ENCODE assay signal across 1 cellular context in the genomic region with DNA sequence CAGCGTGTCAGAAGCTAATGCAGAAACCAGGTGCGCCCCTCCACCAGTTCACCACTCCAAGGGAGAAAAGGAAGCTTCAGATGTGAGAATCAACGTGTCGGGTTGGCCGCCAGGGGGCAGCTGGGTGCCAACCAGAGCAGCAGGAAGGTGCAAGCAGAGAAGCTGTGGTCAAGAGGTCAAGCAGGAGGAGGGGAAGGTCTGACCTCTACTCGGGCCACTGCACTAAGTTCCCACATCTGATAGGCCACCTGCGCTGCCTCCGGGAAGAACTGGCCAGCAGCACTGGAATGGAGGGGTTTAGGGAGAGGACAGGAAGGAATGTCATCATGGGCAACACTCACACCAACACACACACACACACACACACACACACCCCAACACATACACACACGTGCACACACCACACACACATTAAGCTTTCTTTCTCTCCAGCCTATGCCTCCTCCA.
TF ChIP-seq lines count a peak whose summit lies in the region.

No MANE protein-coding gene starts in this region.

TF ChIP-seq in K562, 482 proteins besides CTCF, POLR2A, EP300 and RAD21 (continued from another document and continues in another):
- TF ChIP-seq NONO (IDR thresholded peaks at IDR 0.05; ENCODE audit: low read depth in 2 of 2, low read length in 1 of 2): peak in 1 of 2 experiments; percentile 45; a peak in 1 of 4 replicates
- no peak for TF ChIP-seq TCF7L2 (IDR thresholded peaks at IDR 0.05; ENCODE audit: low read depth, low read length)
- no peak; the same call in 1 of the 2 replicates for TF ChIP-seq STAT5A (IDR thresholded peaks at IDR 0.05; ENCODE audit: borderline replicate concordance, low read length)
- peak; percentile 48; the same call in 1 of the 2 replicates for TF ChIP-seq SMARCA5 (IDR thresholded peaks at IDR 0.05)
- TF ChIP-seq SMC3 (conservative IDR thresholded peaks at IDR 0.05; ENCODE audit: insufficient read depth, low read depth, low read length): peak; percentile 100
- TF ChIP-seq HDAC6 (IDR thresholded peaks at IDR 0.05; ENCODE audit: low read depth, low read length): no peak
- TF ChIP-seq CBX1 (IDR thresholded peaks at IDR 0.05; ENCODE audit: low read depth): 0 out of 2 replicates have a peak, but pooled peaks have one; percentile 59
- TF ChIP-seq, protein P1, sequence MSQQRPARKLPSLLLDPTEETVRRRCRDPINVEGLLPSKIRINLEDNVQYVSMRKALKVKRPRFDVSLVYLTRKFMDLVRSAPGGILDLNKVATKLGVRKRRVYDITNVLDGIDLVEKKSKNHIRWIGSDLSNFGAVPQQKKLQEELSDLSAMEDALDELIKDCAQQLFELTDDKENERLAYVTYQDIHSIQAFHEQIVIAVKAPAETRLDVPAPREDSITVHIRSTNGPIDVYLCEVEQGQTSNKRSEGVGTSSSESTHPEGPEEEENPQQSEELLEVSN (IDR thresholded peaks at IDR 0.05; ENCODE audit: borderline replicate concordance in 1 of 2, extremely low read depth in 1 of 2, insufficient read depth in 1 of 2, insufficient read length in 1 of 2, low read depth in 1 of 2, low read length in 1 of 2, poor library complexity in 1 of 2, severe bottlenecking in 1 of 2): no peak
- peak; percentile 48; the same call in 1 of the 2 replicates for TF ChIP-seq CXXC5 (CRISPR knock-in tag; IDR thresholded peaks at IDR 0.05)
- TF ChIP-seq, protein P2, sequence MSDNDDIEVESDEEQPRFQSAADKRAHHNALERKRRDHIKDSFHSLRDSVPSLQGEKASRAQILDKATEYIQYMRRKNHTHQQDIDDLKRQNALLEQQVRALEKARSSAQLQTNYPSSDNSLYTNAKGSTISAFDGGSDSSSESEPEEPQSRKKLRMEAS (CRISPR knock-in tag; IDR thresholded peaks at IDR 0.05): peak; percentile 67
- TF ChIP-seq KLF16 (IDR thresholded peaks at IDR 0.05): peak; percentile 73; the same call in 1 of the 2 replicates
- no peak for TF ChIP-seq ZC3H8 (IDR thresholded peaks at IDR 0.05)
- TF ChIP-seq, protein P3, sequence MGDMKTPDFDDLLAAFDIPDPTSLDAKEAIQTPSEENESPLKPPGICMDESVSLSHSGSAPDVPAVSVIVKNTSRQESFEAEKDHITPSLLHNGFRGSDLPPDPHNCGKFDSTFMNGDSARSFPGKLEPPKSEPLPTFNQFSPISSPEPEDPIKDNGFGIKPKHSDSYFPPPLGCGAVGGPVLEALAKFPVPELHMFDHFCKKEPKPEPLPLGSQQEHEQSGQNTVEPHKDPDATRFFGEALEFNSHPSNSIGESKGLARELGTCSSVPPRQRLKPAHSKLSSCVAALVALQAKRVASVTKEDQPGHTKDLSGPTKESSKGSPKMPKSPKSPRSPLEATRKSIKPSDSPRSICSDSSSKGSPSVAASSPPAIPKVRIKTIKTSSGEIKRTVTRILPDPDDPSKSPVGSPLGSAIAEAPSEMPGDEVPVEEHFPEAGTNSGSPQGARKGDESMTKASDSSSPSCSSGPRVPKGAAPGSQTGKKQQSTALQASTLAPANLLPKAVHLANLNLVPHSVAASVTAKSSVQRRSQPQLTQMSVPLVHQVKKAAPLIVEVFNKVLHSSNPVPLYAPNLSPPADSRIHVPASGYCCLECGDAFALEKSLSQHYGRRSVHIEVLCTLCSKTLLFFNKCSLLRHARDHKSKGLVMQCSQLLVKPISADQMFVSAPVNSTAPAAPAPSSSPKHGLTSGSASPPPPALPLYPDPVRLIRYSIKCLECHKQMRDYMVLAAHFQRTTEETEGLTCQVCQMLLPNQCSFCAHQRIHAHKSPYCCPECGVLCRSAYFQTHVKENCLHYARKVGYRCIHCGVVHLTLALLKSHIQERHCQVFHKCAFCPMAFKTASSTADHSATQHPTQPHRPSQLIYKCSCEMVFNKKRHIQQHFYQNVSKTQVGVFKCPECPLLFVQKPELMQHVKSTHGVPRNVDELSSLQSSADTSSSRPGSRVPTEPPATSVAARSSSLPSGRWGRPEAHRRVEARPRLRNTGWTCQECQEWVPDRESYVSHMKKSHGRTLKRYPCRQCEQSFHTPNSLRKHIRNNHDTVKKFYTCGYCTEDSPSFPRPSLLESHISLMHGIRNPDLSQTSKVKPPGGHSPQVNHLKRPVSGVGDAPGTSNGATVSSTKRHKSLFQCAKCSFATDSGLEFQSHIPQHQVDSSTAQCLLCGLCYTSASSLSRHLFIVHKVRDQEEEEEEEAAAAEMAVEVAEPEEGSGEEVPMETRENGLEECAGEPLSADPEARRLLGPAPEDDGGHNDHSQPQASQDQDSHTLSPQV (IDR thresholded peaks at IDR 0.05): no peak
- TF ChIP-seq MAZ (CRISPR knock-in tag; conservative IDR thresholded peaks at IDR 0.05 in 1 of 2, IDR thresholded peaks at IDR 0.05 in 1 of 2): peak in 1 of 2 experiments; percentile 70; a peak in 3 of 4 replicates
- TF ChIP-seq POLR2AphosphoS2 (IDR thresholded peaks at IDR 0.05; ENCODE audit: low read length): no peak
- TF ChIP-seq CBFA2T3 (IDR thresholded peaks at IDR 0.05): peak; percentile 68
- no peak for TF ChIP-seq KLF10 (CRISPR knock-in tag; IDR thresholded peaks at IDR 0.05)
- peak; percentile 58 for TF ChIP-seq SMARCA4 (IDR thresholded peaks at IDR 0.05)
- no peak for TF ChIP-seq LCOR (CRISPR knock-in tag; IDR thresholded peaks at IDR 0.05)
- no peak for TF ChIP-seq RBM14 (IDR thresholded peaks at IDR 0.05; ENCODE audit: borderline replicate concordance, insufficient read depth, low read depth, low read length)
- TF ChIP-seq, protein P4, sequence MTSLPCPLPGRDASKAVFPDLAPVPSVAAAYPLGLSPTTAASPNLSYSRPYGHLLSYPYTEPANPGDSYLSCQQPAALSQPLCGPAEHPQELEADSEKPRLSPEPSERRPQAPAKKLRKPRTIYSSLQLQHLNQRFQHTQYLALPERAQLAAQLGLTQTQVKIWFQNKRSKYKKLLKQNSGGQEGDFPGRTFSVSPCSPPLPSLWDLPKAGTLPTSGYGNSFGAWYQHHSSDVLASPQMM (CRISPR knock-in tag; IDR thresholded peaks at IDR 0.05): no peak
- no peak for TF ChIP-seq MAFF (IDR thresholded peaks at IDR 0.05; ENCODE audit: low read length)
- no peak for TF ChIP-seq SREBF2 (CRISPR knock-in tag; IDR thresholded peaks at IDR 0.05)
- no peak for TF ChIP-seq THRAP3 (IDR thresholded peaks at IDR 0.05; ENCODE audit: borderline replicate concordance)
- TF ChIP-seq SIN3A (IDR thresholded peaks at IDR 0.05; ENCODE audit: borderline replicate concordance in 2 of 2, control insufficient read depth in 1 of 2, low read depth in 2 of 2, low read length in 2 of 2): no peak
- no peak for TF ChIP-seq ZNF217 (CRISPR knock-in tag; IDR thresholded peaks at IDR 0.05)
- peak; percentile 62; the same call in 1 of the 2 replicates for TF ChIP-seq RB1 (IDR thresholded peaks at IDR 0.05; ENCODE audit: low read depth)
- TF ChIP-seq, protein P5, sequence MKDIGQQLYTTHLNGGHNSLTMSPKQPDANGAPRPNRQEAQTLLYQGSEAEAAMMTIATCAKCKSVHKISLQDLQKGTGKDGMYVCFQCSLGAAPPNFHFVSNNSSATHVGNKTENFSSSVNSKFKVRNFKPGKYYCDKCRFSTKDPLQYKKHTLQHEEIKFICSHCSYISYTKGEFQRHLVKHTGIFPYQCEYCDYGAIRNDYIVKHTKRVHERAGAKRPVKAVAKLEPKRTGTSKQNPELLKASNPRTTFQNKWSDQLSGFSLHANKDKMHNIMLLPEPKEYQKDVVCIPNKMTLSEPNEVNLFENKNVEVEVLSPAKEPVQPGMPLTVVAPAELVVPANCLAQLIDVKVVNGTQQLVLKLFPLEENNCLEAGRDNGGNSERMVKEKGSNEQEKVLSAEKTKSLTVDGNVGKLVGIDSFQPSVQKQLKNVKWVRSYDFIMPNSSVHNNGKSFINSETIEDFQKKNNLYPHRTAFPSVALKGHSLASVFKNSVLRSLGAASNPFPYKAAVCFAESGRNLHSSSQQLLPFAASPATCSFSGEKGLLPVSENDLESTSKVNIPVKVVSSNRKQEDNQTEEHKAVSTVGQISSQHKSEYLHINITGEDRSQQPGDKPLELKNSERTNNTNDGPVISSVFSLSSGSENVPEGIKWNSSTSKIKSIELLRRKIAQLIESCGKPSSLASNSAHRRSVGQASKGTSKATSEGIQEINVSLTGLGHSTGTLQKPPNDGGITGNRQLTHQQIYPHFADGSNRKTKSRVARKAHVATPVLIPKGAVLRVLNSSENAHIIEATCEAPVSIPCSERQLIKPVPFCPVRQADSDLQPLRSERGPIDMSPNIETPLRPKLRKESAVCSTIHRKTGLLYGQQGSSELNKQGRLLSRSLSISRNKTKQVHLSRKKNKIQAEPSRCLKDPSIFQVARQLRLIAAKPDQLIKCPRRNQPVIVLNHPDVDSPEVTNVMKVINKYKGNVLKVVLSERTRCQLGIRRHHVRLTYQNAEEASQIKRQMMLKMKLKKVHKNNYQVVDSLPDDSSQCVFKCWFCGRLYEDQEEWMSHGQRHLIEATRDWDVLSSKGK (CRISPR knock-in tag; IDR thresholded peaks at IDR 0.05): no peak
- TF ChIP-seq NFATC3 (IDR thresholded peaks at IDR 0.05): no peak
- TF ChIP-seq KDM1A (IDR thresholded peaks at IDR 0.05): peak; percentile 46 to 61; a peak in 3 of 4 replicates
- TF ChIP-seq, protein P6, sequence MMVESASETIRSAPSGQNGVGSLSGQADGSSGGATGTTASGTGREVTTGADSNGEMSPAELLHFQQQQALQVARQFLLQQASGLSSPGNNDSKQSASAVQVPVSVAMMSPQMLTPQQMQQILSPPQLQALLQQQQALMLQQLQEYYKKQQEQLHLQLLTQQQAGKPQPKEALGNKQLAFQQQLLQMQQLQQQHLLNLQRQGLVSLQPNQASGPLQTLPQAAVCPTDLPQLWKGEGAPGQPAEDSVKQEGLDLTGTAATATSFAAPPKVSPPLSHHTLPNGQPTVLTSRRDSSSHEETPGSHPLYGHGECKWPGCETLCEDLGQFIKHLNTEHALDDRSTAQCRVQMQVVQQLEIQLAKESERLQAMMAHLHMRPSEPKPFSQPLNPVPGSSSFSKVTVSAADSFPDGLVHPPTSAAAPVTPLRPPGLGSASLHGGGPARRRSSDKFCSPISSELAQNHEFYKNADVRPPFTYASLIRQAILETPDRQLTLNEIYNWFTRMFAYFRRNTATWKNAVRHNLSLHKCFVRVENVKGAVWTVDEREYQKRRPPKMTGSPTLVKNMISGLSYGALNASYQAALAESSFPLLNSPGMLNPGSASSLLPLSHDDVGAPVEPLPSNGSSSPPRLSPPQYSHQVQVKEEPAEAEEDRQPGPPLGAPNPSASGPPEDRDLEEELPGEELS (CRISPR knock-in tag; IDR thresholded peaks at IDR 0.05; ENCODE audit: borderline replicate concordance): no peak
- TF ChIP-seq ZKSCAN3 (CRISPR knock-in tag; IDR thresholded peaks at IDR 0.05): no peak
- no peak for TF ChIP-seq EWSR1 (IDR thresholded peaks at IDR 0.05; ENCODE audit: borderline replicate concordance, low read depth, partially characterized antibody)
- TF ChIP-seq ATF7 (IDR thresholded peaks at IDR 0.05): peak; percentile 64; the same call in 1 of the 2 replicates
- TF ChIP-seq, protein P7, sequence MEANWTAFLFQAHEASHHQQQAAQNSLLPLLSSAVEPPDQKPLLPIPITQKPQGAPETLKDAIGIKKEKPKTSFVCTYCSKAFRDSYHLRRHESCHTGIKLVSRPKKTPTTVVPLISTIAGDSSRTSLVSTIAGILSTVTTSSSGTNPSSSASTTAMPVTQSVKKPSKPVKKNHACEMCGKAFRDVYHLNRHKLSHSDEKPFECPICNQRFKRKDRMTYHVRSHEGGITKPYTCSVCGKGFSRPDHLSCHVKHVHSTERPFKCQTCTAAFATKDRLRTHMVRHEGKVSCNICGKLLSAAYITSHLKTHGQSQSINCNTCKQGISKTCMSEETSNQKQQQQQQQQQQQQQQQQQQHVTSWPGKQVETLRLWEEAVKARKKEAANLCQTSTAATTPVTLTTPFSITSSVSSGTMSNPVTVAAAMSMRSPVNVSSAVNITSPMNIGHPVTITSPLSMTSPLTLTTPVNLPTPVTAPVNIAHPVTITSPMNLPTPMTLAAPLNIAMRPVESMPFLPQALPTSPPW (CRISPR knock-in tag; IDR thresholded peaks at IDR 0.05): peak; percentile 52; the same call in 1 of the 2 replicates
- TF ChIP-seq ZNF79 (CRISPR knock-in tag; IDR thresholded peaks at IDR 0.05; ENCODE audit: low read depth): no peak
- TF ChIP-seq, protein P8, sequence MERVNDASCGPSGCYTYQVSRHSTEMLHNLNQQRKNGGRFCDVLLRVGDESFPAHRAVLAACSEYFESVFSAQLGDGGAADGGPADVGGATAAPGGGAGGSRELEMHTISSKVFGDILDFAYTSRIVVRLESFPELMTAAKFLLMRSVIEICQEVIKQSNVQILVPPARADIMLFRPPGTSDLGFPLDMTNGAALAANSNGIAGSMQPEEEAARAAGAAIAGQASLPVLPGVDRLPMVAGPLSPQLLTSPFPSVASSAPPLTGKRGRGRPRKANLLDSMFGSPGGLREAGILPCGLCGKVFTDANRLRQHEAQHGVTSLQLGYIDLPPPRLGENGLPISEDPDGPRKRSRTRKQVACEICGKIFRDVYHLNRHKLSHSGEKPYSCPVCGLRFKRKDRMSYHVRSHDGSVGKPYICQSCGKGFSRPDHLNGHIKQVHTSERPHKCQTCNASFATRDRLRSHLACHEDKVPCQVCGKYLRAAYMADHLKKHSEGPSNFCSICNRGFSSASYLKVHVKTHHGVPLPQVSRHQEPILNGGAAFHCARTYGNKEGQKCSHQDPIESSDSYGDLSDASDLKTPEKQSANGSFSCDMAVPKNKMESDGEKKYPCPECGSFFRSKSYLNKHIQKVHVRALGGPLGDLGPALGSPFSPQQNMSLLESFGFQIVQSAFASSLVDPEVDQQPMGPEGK (CRISPR knock-in tag; IDR thresholded peaks at IDR 0.05; ENCODE audit: borderline replicate concordance): no peak
- TF ChIP-seq POU5F1 (IDR thresholded peaks at IDR 0.05; ENCODE audit: borderline replicate concordance, low read depth, low read length, partially characterized antibody): no peak
- TF ChIP-seq FOXJ3 (CRISPR knock-in tag; IDR thresholded peaks at IDR 0.05): no peak
- TF ChIP-seq, protein P9, sequence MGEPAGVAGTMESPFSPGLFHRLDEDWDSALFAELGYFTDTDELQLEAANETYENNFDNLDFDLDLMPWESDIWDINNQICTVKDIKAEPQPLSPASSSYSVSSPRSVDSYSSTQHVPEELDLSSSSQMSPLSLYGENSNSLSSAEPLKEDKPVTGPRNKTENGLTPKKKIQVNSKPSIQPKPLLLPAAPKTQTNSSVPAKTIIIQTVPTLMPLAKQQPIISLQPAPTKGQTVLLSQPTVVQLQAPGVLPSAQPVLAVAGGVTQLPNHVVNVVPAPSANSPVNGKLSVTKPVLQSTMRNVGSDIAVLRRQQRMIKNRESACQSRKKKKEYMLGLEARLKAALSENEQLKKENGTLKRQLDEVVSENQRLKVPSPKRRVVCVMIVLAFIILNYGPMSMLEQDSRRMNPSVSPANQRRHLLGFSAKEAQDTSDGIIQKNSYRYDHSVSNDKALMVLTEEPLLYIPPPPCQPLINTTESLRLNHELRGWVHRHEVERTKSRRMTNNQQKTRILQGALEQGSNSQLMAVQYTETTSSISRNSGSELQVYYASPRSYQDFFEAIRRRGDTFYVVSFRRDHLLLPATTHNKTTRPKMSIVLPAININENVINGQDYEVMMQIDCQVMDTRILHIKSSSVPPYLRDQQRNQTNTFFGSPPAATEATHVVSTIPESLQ (CRISPR knock-in tag; IDR thresholded peaks at IDR 0.05): no peak
- no peak for TF ChIP-seq NFE2 (IDR thresholded peaks at IDR 0.05; ENCODE audit: low read depth)
- TF ChIP-seq ILF3 (IDR thresholded peaks at IDR 0.05; ENCODE audit: borderline replicate concordance): no peak
- no peak for TF ChIP-seq SMARCC2 (IDR thresholded peaks at IDR 0.05; ENCODE audit: low read depth)
- TF ChIP-seq ELF1 (tag; IDR thresholded peaks at IDR 0.05): no peak
- no peak for TF ChIP-seq HEY1 (CRISPR knock-in tag; IDR thresholded peaks at IDR 0.05; ENCODE audit: borderline replicate concordance)
- peak; percentile 45; the same call in 1 of the 2 replicates for TF ChIP-seq ELF4 (CRISPR knock-in tag; IDR thresholded peaks at IDR 0.05)
- TF ChIP-seq PTRF (tag; IDR thresholded peaks at IDR 0.05): no peak
- peak; percentile 90 for TF ChIP-seq HLTF (IDR thresholded peaks at IDR 0.05)
- TF ChIP-seq TAF7 (tag; IDR thresholded peaks at IDR 0.05): no peak
- no peak for TF ChIP-seq PYGO2 (tag; IDR thresholded peaks at IDR 0.05)
- TF ChIP-seq MTA2 (IDR thresholded peaks at IDR 0.05; ENCODE audit: low read depth): peak; percentile 28; the same call in 1 of the 2 replicates
- no peak for TF ChIP-seq ERF (CRISPR knock-in tag; IDR thresholded peaks at IDR 0.05)
